ENCODE assay signal across 8 cellular contexts in the genomic region with DNA sequence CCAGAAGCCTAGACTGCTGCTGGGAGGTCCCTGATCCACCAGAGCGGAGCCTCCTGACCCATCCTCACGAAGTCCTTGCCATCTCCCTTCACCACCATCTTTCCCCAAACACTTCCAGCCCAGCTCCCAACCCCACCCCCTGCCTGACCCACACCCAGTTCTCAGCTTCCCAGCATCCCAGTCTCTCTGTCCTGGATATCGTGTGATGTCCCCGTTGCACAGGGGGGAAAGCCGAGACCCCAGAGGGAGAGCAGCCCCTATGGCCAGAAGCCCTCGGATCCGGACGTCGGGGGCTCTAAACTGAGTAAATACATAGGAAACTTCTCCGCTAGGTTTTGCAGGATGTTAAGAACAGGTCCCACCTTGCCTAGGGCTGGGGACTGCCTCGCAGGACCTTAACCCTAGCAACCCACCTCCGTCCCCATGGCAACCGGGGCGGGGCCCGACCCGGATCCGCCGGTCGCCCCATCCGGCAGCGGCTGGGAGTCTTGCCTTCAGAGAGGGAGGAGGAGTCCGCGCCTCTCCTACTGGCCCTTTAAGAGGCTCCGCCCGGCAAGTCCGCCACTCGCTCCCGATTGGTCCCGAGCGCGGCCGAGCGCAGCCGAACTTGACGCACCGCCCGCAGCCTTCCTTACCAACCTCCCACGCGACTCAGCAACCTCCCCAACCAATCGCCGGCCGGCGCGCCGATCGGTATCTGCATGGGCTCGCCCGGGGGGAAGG. TPM values are rescaled to one million over a fixed set of nuclear protein-coding genes. Genes with fewer than 3 reads are reported as not detected.
DNase-seq lines count a peak whose midpoint lies in the region; ATAC-seq lines count a peak whose summit lies in the region.

No MANE protein-coding gene starts in this region.

- peak overlapping the region; percentile 73 to 90 (median 86) for H3K4me3 Mint-ChIP-seq in naive B cell

- H3K36me3 Mint-ChIP-seq in naive B cell, result peaks cover 0 to 7% of the 10 kb centered on the region in 2 donors

- H3K27ac Mint-ChIP-seq in naive B cell, result peak overlapping the region; percentile 33 to 77 (median 61)

- peak; percentile 94 to 97 for ATAC-seq in naive B cell (ENCODE audit: low read depth in 2 of 2)

- no peaks in the 10 kb centered on the region for H3K27me3 Mint-ChIP-seq in naive B cell

- peak; percentile 96 for DNase-seq in DMS79 treated with DMSO at 0.1 percent for 48 hours (lab: John Stamatoyannopoulos, UW)
- DNase-seq in H4 (ENCODE audit: low spot score), result peak; percentile 99
- DNase-seq in LHCN-M2 (ENCODE audit: low read depth), result peak; percentile 99
- DNase-seq in RKO (ENCODE audit: low spot score), result peak; percentile 99
- DNase-seq in activated T-helper 1 cell treated with anti-CD3 and anti-CD28 coated beads, Interleukin-2, amount 50 U/mL, for 16 hours (ENCODE audit: low read depth in 1 of 2, low spot score in 1 of 2), result peak; percentile 99 to 100
- peak; percentile 100 for DNase-seq in fibroblast of gingiva (ENCODE audit: low read depth)
- peak; percentile 98 for DNase-seq in naive B cell
- peak; percentile 99 to 100 for DNase-seq in stimulated activated CD8-positive, alpha-beta memory T cell treated with anti-CD3 and anti-CD28 coated beads, Interleukin-7, amount 100 ng/mL, for 48 hours (ENCODE audit: extremely low read depth in 1 of 2, low read depth in 1 of 2)

- no peaks in the 10 kb centered on the region for H3K9me3 Mint-ChIP-seq in naive B cell

- H3K4me1 Mint-ChIP-seq in naive B cell, result peaks cover 20 to 24% (median 21%) of the 10 kb centered on the region in 3 donors

RNA-seq across cellular contexts. Expression of gene HMG20B, which starts 0.5 kb away (rescaled TPM):
- 72.2 and 90.8 TPM in 2 replicates for total RNA-seq in H4 (2014; rRNA removed; shearing (Covaris generic))
- total RNA-seq in LHCN-M2 (2014; rRNA removed), result 127 and 135 TPM in 2 replicates
- 84.5 TPM for polyA plus RNA-seq in LHCN-M2 (2012)
- 10 to 100 TPM; 36.4 to 46.9 (median 44.3) TPM for polyA plus RNA-seq in naive B cell (ENCODE audit: low read depth in 6 of 6)

RNA-seq across cellular contexts. Expression of gene GIPC3, which starts 13.0 kb away (rescaled TPM):
- not detected in 2 replicates for total RNA-seq in H4 (2014; rRNA removed; shearing (Covaris generic))
- total RNA-seq in LHCN-M2 (2014; rRNA removed), result 0.06 and 0.17 TPM in 2 replicates
- 0.23 TPM for polyA plus RNA-seq in LHCN-M2 (2012)
- polyA plus RNA-seq in naive B cell (ENCODE audit: low read depth in 6 of 6), result 1 to 10 TPM in 1 of 6 donors, under 1 TPM in 4, not detected in 1; 0.06 to 1.0 (median 0.21) TPM

RNA-seq across cellular contexts. Expression of gene MFSD12, which starts 14.9 kb away (rescaled TPM):
- total RNA-seq in H4 (2014; rRNA removed; shearing (Covaris generic)), result 32.1 and 55.1 TPM in 2 replicates
- total RNA-seq in LHCN-M2 (2014; rRNA removed), result 115 and 145 TPM in 2 replicates
- 60.6 TPM for polyA plus RNA-seq in LHCN-M2 (2012)
- polyA plus RNA-seq in naive B cell (ENCODE audit: low read depth in 6 of 6), result 10 to 100 TPM; 19.1 to 37.6 (median 26.7) TPM

RNA-seq across cellular contexts. Expression of gene TEKTIP1, which starts 33.3 kb away (rescaled TPM):
- total RNA-seq in H4 (2014; rRNA removed; shearing (Covaris generic)), result not detected in 2 replicates
- not detected in 2 replicates for total RNA-seq in LHCN-M2 (2014; rRNA removed)
- polyA plus RNA-seq in LHCN-M2 (2012), result 1.1 TPM
- under 1 TPM in 1 of 6 donors, not detected in 5; 0.56 TPM for polyA plus RNA-seq in naive B cell (ENCODE audit: low read depth in 6 of 6)

RNA-seq across cellular contexts. Expression of gene TBXA2R, which starts 34.4 kb away (rescaled TPM):
- 1.6 TPM in 1 of 2 replicates, not detected in the other for total RNA-seq in H4 (2014; rRNA removed; shearing (Covaris generic))
- total RNA-seq in LHCN-M2 (2014; rRNA removed), result 0.57 and 0.64 TPM in 2 replicates
- 1.7 TPM for polyA plus RNA-seq in LHCN-M2 (2012)
- polyA plus RNA-seq in naive B cell (ENCODE audit: low read depth in 6 of 6), result 10 to 100 TPM; 15.9 to 32.5 (median 22.7) TPM

Comparison
In these comparisons a context has a peak if more than half of its experiments do, and no peak if none do; other contexts are left out.
1. Peak in every context shown above with its lines: DNase-seq and ATAC-seq.